Comparison of ENCODE assay signal across 25 cellular contexts in genomic region chr9:90296539-90296938, GRCh38.
DNase-seq lines count a peak whose midpoint lies in the region; ATAC-seq, FAIRE-seq and TF ChIP-seq lines count a peak whose summit lies in the region.
"Had no signal": no experiment of that assay in that cellular context is flagged by ENCODE, and none has a peak within 500 bp of the region (broad histone marks: within the 10 kb centered on the region; RNA-seq: fewer than 3 reads in every experiment).

No MANE protein-coding gene starts in this region.

- H3K27me3 ChIP-seq in astrocyte (ENCODE audit: insufficient read depth, low read length) = peaks cover 2% of the 10 kb centered on the region
- H3K27me3 ChIP-seq: BLaER1 had no signal

- H3K79me2 ChIP-seq in astrocyte (ENCODE audit: insufficient read depth, low read length) = no peaks in the 10 kb centered on the region

- ATAC-seq in left colon (no peak), GM18505 (IDR thresholded peaks at IDR 0.05; ENCODE audit: unreplicated experiment) (no peak)
- ATAC-seq: GM12878, Panc1, T-cell, upper lobe of right lung had no signal

- H3K4me3 Mint-ChIP-seq in astrocyte (ENCODE audit: unreplicated experiment) (no peak overlapping the region), nephron (no peak overlapping the region)
- no peak overlapping the region for H3K4me3 Mint-ChIP-seq in activated CD4-positive, alpha-beta memory T cell treated with anti-CD3 and anti-CD28 coated beads for 36 hours
- H3K4me3 Mint-ChIP-seq: T-cell had no signal

- no peak overlapping the region for H3K4me3 ChIP-seq in astrocyte (ENCODE audit: insufficient read depth, low read depth, low read length)
- H3K4me3 ChIP-seq: BLaER1, GM12878, smooth muscle cell, upper lobe of right lung had no signal

- POLR2A ChIA-PET in activated CD4-positive, alpha-beta memory T cell treated with anti-CD3 and anti-CD28 coated beads for 36 hours (lab: Charles Lee) = no interaction called here

- H3K4me1 ChIP-seq in astrocyte (ENCODE audit: insufficient read depth, low read length) = peaks cover 5% of the 10 kb centered on the region
- H3K4me1 ChIP-seq: upper lobe of right lung had no signal

- no peaks in the 10 kb centered on the region for H4K20me1 ChIP-seq in astrocyte (ENCODE audit: insufficient read depth, low read length)
- H4K20me1 ChIP-seq: BLaER1 had no signal

- H3K27ac Mint-ChIP-seq in astrocyte (ENCODE audit: unreplicated experiment) = no peak overlapping the region
- H3K27ac Mint-ChIP-seq in nephron = peak overlapping the region in 2 of 3 experiments; percentile 64 to 83
- no peak overlapping the region for H3K27ac Mint-ChIP-seq in activated CD4-positive, alpha-beta memory T cell treated with anti-CD3 and anti-CD28 coated beads for 36 hours
- H3K27ac Mint-ChIP-seq: T-cell had no signal

- no peak overlapping the region for H3K27ac ChIP-seq in astrocyte (ENCODE audit: low read depth, low read length)
- H3K27ac ChIP-seq: BLaER1, upper lobe of right lung had no signal

- peak overlapping the region; percentile 10 for H2AFZ ChIP-seq in astrocyte (ENCODE audit: low read depth, low read length)

- TF ChIP-seq POLR2A in GM18505 (IDR thresholded peaks at IDR 0.05; ENCODE audit: borderline replicate concordance, extremely low read depth, insufficient read depth, insufficient read length) = no peak

- H3K9me3 ChIP-seq in astrocyte (ENCODE audit: insufficient read depth, low read depth, low read length) = no peaks in the 10 kb centered on the region
- H3K9me3 ChIP-seq: BLaER1, upper lobe of right lung had no signal

- no peak for FAIRE-seq in astrocyte (lab: Jason Lieb, UNC)
- FAIRE-seq: endometrium, GM12878 had no signal

- H3K4me2 ChIP-seq in astrocyte (ENCODE audit: low read length) = no peak overlapping the region
- H3K4me2 ChIP-seq: BLaER1, smooth muscle cell had no signal

- no peak for TF ChIP-seq CTCF in astrocyte (IDR thresholded peaks at IDR 0.05; ENCODE audit: insufficient read depth, low read depth, low read length)
- no peak for TF ChIP-seq CTCF in nephron (IDR thresholded peaks at IDR 0.05; ENCODE audit: unreplicated experiment in 3 of 3)

- H3K36me3 Mint-ChIP-seq in astrocyte (ENCODE audit: low read depth, unreplicated experiment) (no peaks in the 10 kb centered on the region), nephron (ENCODE audit: low read depth) (no peaks in the 10 kb centered on the region)
- no peaks in the 10 kb centered on the region for H3K36me3 Mint-ChIP-seq in activated CD4-positive, alpha-beta memory T cell treated with anti-CD3 and anti-CD28 coated beads for 36 hours
- H3K36me3 Mint-ChIP-seq: T-cell had no signal

- DNase-seq in DMS 273 treated with DMSO at 0.1 percent for 48 hours (lab: John Stamatoyannopoulos, UW) (peak; percentile 42), NCI-H2227 treated with DMSO at 0.1 percent for 48 hours (lab: John Stamatoyannopoulos, UW) (peak; percentile 28), astrocyte (ENCODE audit: low read depth) (no peak), left colon (no peak), NCI-H2196 treated with DMSO at 0.1 percent for 48 hours (lab: John Stamatoyannopoulos, UW; ENCODE audit: unreplicated experiment) (no peak)
- no peak for DNase-seq in activated CD4-positive, alpha-beta memory T cell treated with anti-CD3 and anti-CD28 coated beads for 36 hours
- DNase-seq: ACHN; activated naive CD4-positive, alpha-beta T cell treated with Interleukin-2 at 50 U/mL for 16 hours; activated T-cell treated with anti-CD3 and anti-CD28 coated beads, Interleukin-2, amount 50 U/mL, for 48 hours; GOT3; KG1; NCI-H1436 treated with DMSO at 0.1 percent for 48 hours; NCI-H345; occipital lobe; stimulated activated CD4-positive, alpha-beta T cell treated with anti-CD3 and anti-CD28 coated beads, Interleukin-2, amount 100 ng/mL, for 24 hours; substantia nigra; T-cell; upper lobe of right lung had no signal

- H3K9ac ChIP-seq in astrocyte (ENCODE audit: low read length) = no peak overlapping the region
- H3K9ac ChIP-seq: BLaER1 had no signal

- intact Hi-C loops in left colon (cut with DNase I, micrococcal nuclease) = no loop called here
- intact Hi-C loops in activated CD4-positive, alpha-beta memory T cell treated with anti-CD3 and anti-CD28 coated beads for 36 hours (cut with micrococcal nuclease) = no loop called here

- CTCF ChIA-PET in activated CD4-positive, alpha-beta memory T cell treated with anti-CD3 and anti-CD28 coated beads for 36 hours (lab: Charles Lee) = no interaction called here

- no peaks in the 10 kb centered on the region for H3K36me3 ChIP-seq in astrocyte (ENCODE audit: insufficient read depth, low read length)
- H3K36me3 ChIP-seq: BLaER1, upper lobe of right lung had no signal

- H3K4me1 Mint-ChIP-seq in astrocyte (ENCODE audit: low read depth, unreplicated experiment) (peaks cover 15% of the 10 kb centered on the region), nephron (peaks cover 32% of the 10 kb centered on the region)
- H3K4me1 Mint-ChIP-seq in activated CD4-positive, alpha-beta memory T cell treated with anti-CD3 and anti-CD28 coated beads for 36 hours (ENCODE audit: low read depth) = no peaks in the 10 kb centered on the region
- H3K4me1 Mint-ChIP-seq: T-cell had no signal

- no peaks in the 10 kb centered on the region for H3K9me3 Mint-ChIP-seq in astrocyte (ENCODE audit: unreplicated experiment)
- no peaks in the 10 kb centered on the region for H3K9me3 Mint-ChIP-seq in nephron
- H3K9me3 Mint-ChIP-seq in activated CD4-positive, alpha-beta memory T cell treated with anti-CD3 and anti-CD28 coated beads for 36 hours = no peaks in the 10 kb centered on the region
- H3K9me3 Mint-ChIP-seq: T-cell had no signal

- H3K27me3 Mint-ChIP-seq in astrocyte (ENCODE audit: low read depth, unreplicated experiment) (no peaks in the 10 kb centered on the region), nephron (ENCODE audit: low read depth) (peaks cover 5% of the 10 kb centered on the region)
- H3K27me3 Mint-ChIP-seq in activated CD4-positive, alpha-beta memory T cell treated with anti-CD3 and anti-CD28 coated beads for 36 hours = peaks cover 9% of the 10 kb centered on the region

Comparison
In these comparisons a context has a peak if more than half of its experiments do, and no peak if none do; other contexts are left out.
1. DNase-seq: peak in DMS 273 treated with DMSO at 0.1 percent for 48 hours (single experiment) and NCI-H2227 treated with DMSO at 0.1 percent for 48 hours (single experiment); none in astrocyte (single experiment), left colon (0 of 2), activated CD4-positive, alpha-beta memory T cell treated with anti-CD3 and anti-CD28 coated beads for 36 hours (single experiment) and NCI-H2196 treated with DMSO at 0.1 percent for 48 hours (single experiment).
2. H3K27ac Mint-ChIP-seq: peak in nephron (2 of 3); none in astrocyte (single experiment) and activated CD4-positive, alpha-beta memory T cell treated with anti-CD3 and anti-CD28 coated beads for 36 hours (single experiment).